ENCODE assay signal across 24 cellular contexts in genomic region chr3:38334142-38334541, GRCh38. TPM values are rescaled to one million over a fixed set of nuclear protein-coding genes. Genes with fewer than 3 reads are reported as not detected.
"Had no signal": no experiment of that assay in that cellular context is flagged by ENCODE, and none has a peak within 500 bp of the region (broad histone marks: within the 10 kb centered on the region; RNA-seq: fewer than 3 reads in every experiment).

No MANE protein-coding gene starts in this region.

- H3K36me3 Mint-ChIP-seq: IgD-negative memory B cell had no signal

- FAIRE-seq: HepG2, K562, RCC 7860 had no signal

- DNase-seq: Kasumi-1, MM.1S, NCI-H1092, NCI-H1105 treated with DMSO at 0.1 percent for 48 hours, NCI-H1436, NCI-H187, NCI-H2029, NCI-H2081 treated with DMSO at 0.1 percent for 48 hours, NCI-H2171, NCI-H446, NCI-H510A, NCI-H524 treated with DMSO at 0.1 percent for 48 hours, NCI-H69, NCI-H774, Right ventricle myocardium superior, RPMI8226, SIG-M5 had no signal

- H3K4me3 Mint-ChIP-seq: IgD-negative memory B cell had no signal

- H3K27ac Mint-ChIP-seq: IgD-negative memory B cell had no signal

- H3K9me3 Mint-ChIP-seq: IgD-negative memory B cell had no signal

RNA-seq across cellular contexts. Expression of gene SLC22A14, which starts 52.0 kb away (rescaled TPM):
- total RNA-seq: HepG2, HT1080, M059J, Right ventricle myocardium superior, SJSA1 had no signal
